Comparison of ENCODE assay signal across 9 cellular contexts in genomic region chr3:127373701-127374625, GRCh38.
DNase-seq lines count a peak whose midpoint lies in the region; ATAC-seq and TF ChIP-seq lines count a peak whose summit lies in the region.
"Had no signal": no experiment of that assay in that cellular context is flagged by ENCODE, and none has a peak within 500 bp of the region (broad histone marks: within the 10 kb centered on the region; RNA-seq: fewer than 3 reads in every experiment).

No MANE protein-coding gene starts in this region.

- no peak overlapping the region for H3K27ac ChIP-seq in right atrium auricular region

- no peaks in the 10 kb centered on the region for H3K36me3 ChIP-seq in right atrium auricular region

- no peaks in the 10 kb centered on the region for H3K27me3 ChIP-seq in right atrium auricular region

- peaks cover 0 to 6% of the 10 kb centered on the region in 2 donors for H3K9me3 ChIP-seq in right atrium auricular region

- TF ChIP-seq CTCF in fibroblast of pulmonary artery (IDR thresholded peaks at IDR 0.05; ENCODE audit: low read length, missing control alignments): peak; percentile 41
- TF ChIP-seq CTCF in right atrium auricular region (IDR thresholded peaks at IDR 0.05): no peak

- no peaks in the 10 kb centered on the region for H3K4me1 ChIP-seq in right atrium auricular region

- ATAC-seq in GM19463 (IDR thresholded peaks at IDR 0.05; ENCODE audit: unreplicated experiment): no peak
- no peak for ATAC-seq in GM21526 (IDR thresholded peaks at IDR 0.05; ENCODE audit: low FRiP score, unreplicated experiment)

- DNase-seq in stimulated activated CD4-positive, alpha-beta T cell treated with anti-CD3 and anti-CD28 coated beads, Interleukin-2, amount 100 ng/mL, for 48 hours: peak; percentile 13 to 27
- no peak for DNase-seq in stimulated activated CD4-positive, alpha-beta T cell treated with anti-CD3 and anti-CD28 coated beads, Interleukin-12 subunit alpha, Interleukin-12 subunit beta, amount 100 ng/mL, for 4 hours
- DNase-seq in OCI-M1 (lab: John Stamatoyannopoulos, UW) (peak; percentile 31), fibroblast of pulmonary artery (ENCODE audit: low read depth) (peak; percentile 7), NCI-H146 treated with DMSO at 0.1 percent for 48 hours (lab: John Stamatoyannopoulos, UW; ENCODE audit: unreplicated experiment) (no peak), right atrium auricular region (ENCODE audit: low spot score) (no peak)
- DNase-seq: hypothalamus had no signal

- H3K4me3 ChIP-seq in fibroblast of pulmonary artery (replicated peaks; ENCODE audit: low read depth, low read length): no peak overlapping the region
- H3K4me3 ChIP-seq in right atrium auricular region: no peak overlapping the region

Comparison
In these comparisons a context has a peak if more than half of its experiments do, and no peak if none do; other contexts are left out.
1. DNase-seq: peak in stimulated activated CD4-positive, alpha-beta T cell treated with anti-CD3 and anti-CD28 coated beads, Interleukin-2, amount 100 ng/mL, for 48 hours (2 of 2), OCI-M1 (single experiment) and fibroblast of pulmonary artery (single experiment); none in stimulated activated CD4-positive, alpha-beta T cell treated with anti-CD3 and anti-CD28 coated beads, Interleukin-12 subunit alpha, Interleukin-12 subunit beta, amount 100 ng/mL, for 4 hours (single experiment), NCI-H146 treated with DMSO at 0.1 percent for 48 hours (single experiment) and right atrium auricular region (single experiment).